ENCODE assay signal across 1 cellular context in the genomic region with DNA sequence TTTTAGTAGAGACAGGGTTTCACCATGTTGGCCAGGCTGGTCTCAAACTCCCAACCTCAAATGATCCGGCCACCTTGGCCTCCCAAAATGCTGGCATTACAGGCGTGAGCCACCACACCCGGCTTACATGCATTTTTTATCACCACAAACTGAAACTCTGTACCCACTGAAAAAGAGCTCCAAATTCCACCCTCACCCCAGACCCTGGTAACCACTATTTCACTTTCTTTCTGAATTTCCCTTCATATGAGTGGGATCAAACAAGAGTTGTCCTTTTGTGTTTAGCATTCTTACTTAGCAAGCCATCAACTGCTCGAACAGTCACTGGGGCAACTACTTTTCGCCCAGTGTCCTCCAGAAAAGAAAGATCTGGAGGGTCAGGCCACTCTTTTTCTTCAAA.
A peak's percentile ranks its signal among the peaks of the same experiment; 100 is the strongest.
TF ChIP-seq lines count a peak whose summit lies in the region.

No MANE protein-coding gene starts in this region.

TF ChIP-seq in K562, 482 proteins besides CTCF, POLR2A, EP300 and RAD21:
- TF ChIP-seq SUPT5H (IDR thresholded peaks at IDR 0.05) = peak; percentile 33; the same call in 1 of the 2 replicates
